ENCODE assay signal across 10 cellular contexts in genomic region chr3:169295126-169295525, GRCh38.
DNase-seq lines count a peak whose midpoint lies in the region; ATAC-seq, FAIRE-seq and TF ChIP-seq lines count a peak whose summit lies in the region.
"Had no signal": no experiment of that assay in that cellular context is flagged by ENCODE, and none has a peak within 500 bp of the region (broad histone marks: within the 10 kb centered on the region; RNA-seq: fewer than 3 reads in every experiment).

No MANE protein-coding gene starts in this region.

- peak; percentile 46 for FAIRE-seq in A204.1 (lab: Jason Lieb, UNC)

- CTCF ChIA-PET in RWPE1 (lab: Yijun Ruan, JAX), result no interaction called here

- H3K4me3 ChIP-seq in effector memory CD4-positive, alpha-beta T cell (ENCODE audit: insufficient read depth, low read depth, low read length, poor library complexity, severe bottlenecking), result no peak overlapping the region

- no peak overlapping the region for H3K27ac Mint-ChIP-seq in activated T-helper 17 cell treated with anti-CD3 and anti-CD28 coated beads, Interleukin-2, amount 50 U/mL, for 72 hours
- H3K27ac Mint-ChIP-seq: activated CD4-positive, alpha-beta T cell treated with anti-CD3 and anti-CD28 coated beads, Interleukin-2, amount 10 ng/mL, durations not matched to agents 24 days and 14 days had no signal

- H3K9me3 Mint-ChIP-seq in activated T-helper 17 cell treated with anti-CD3 and anti-CD28 coated beads, Interleukin-2, amount 50 U/mL, for 72 hours, result no peaks in the 10 kb centered on the region
- H3K9me3 Mint-ChIP-seq: activated CD4-positive, alpha-beta T cell treated with anti-CD3 and anti-CD28 coated beads, Interleukin-2, amount 10 ng/mL, durations not matched to agents 24 days and 14 days had no signal

- H3K36me3 Mint-ChIP-seq in activated T-helper 17 cell treated with anti-CD3 and anti-CD28 coated beads, Interleukin-2, amount 50 U/mL, for 72 hours (ENCODE audit: low read depth), result no peaks in the 10 kb centered on the region

- TF ChIP-seq CTCF in GM12874 (IDR thresholded peaks at IDR 0.05; ENCODE audit: insufficient read depth, low read depth, low read length), result peak; percentile 13; the same call in 1 of the 2 replicates
- peak; percentile 35; the same call in 1 of the 2 replicates for TF ChIP-seq CTCF in RWPE1 (conservative IDR thresholded peaks at IDR 0.05; ENCODE audit: low read depth)
- TF ChIP-seq CTCF in foreskin keratinocyte (conservative IDR thresholded peaks at IDR 0.05), result peak; percentile 67

- no peak overlapping the region for H3K4me3 Mint-ChIP-seq in activated T-helper 17 cell treated with anti-CD3 and anti-CD28 coated beads, Interleukin-2, amount 50 U/mL, for 72 hours
- H3K4me3 Mint-ChIP-seq: activated CD4-positive, alpha-beta T cell treated with anti-CD3 and anti-CD28 coated beads, Interleukin-2, amount 10 ng/mL, durations not matched to agents 24 days and 14 days had no signal

- H3K36me3 ChIP-seq in effector memory CD4-positive, alpha-beta T cell (ENCODE audit: control insufficient read depth, insufficient read depth, low read length), result no peaks in the 10 kb centered on the region

- DNase-seq in RWPE1 (ENCODE audit: low spot score) (peak; percentile 12), foreskin keratinocyte (no peak)
- no peak for DNase-seq in effector memory CD4-positive, alpha-beta T cell
- DNase-seq in effector CD8-positive, alpha-beta T cell (lab: John Stamatoyannopoulos, UW), result no peak
- DNase-seq in stimulated activated CD4-positive, alpha-beta T cell treated with anti-CD3 and anti-CD28 coated beads, Interleukin-15, amount 100 ng/mL, for 24 hours, result no peak
- DNase-seq: activated CD4-positive, alpha-beta T cell treated with anti-CD3 and anti-CD28 coated beads, Interleukin-2, amount 10 ng/mL, durations not matched to agents 24 days and 14 days; GF-D8 had no signal

- peaks cover 24% of the 10 kb centered on the region for H3K27me3 ChIP-seq in foreskin keratinocyte
- H3K27me3 ChIP-seq in effector memory CD4-positive, alpha-beta T cell (replicated peaks; ENCODE audit: control insufficient read depth, insufficient read depth, low read length, poor library complexity, severe bottlenecking), result no peaks in the 10 kb centered on the region

- POLR2A ChIA-PET in RWPE1 (lab: Yijun Ruan, JAX; ENCODE audit: low non-redundant PET), result no interaction called here

- H3K27ac ChIP-seq in RWPE1 (no peak overlapping the region), foreskin keratinocyte (no peak overlapping the region)
- H3K27ac ChIP-seq in effector memory CD4-positive, alpha-beta T cell (ENCODE audit: insufficient read depth, low read length, poor library complexity, severe bottlenecking), result no peak overlapping the region

- no peaks in the 10 kb centered on the region for H3K4me1 Mint-ChIP-seq in activated T-helper 17 cell treated with anti-CD3 and anti-CD28 coated beads, Interleukin-2, amount 50 U/mL, for 72 hours
- H3K4me1 Mint-ChIP-seq: activated CD4-positive, alpha-beta T cell treated with anti-CD3 and anti-CD28 coated beads, Interleukin-2, amount 10 ng/mL, durations not matched to agents 24 days and 14 days had no signal

- H3K27me3 Mint-ChIP-seq in activated T-helper 17 cell treated with anti-CD3 and anti-CD28 coated beads, Interleukin-2, amount 50 U/mL, for 72 hours, result peaks cover 10% of the 10 kb centered on the region

- no peak for ATAC-seq in foreskin keratinocyte
- ATAC-seq in activated T-helper 17 cell treated with anti-CD3 and anti-CD28 coated beads, Interleukin-2, amount 50 U/mL, for 72 hours (replicated peaks), result no peak

- H3K9me3 ChIP-seq in effector memory CD4-positive, alpha-beta T cell (ENCODE audit: control insufficient read depth, low read length), result no peaks in the 10 kb centered on the region

- H3K4me1 ChIP-seq in foreskin keratinocyte, result no peaks in the 10 kb centered on the region
- no peaks in the 10 kb centered on the region for H3K4me1 ChIP-seq in effector memory CD4-positive, alpha-beta T cell (ENCODE audit: control insufficient read depth, insufficient read depth, low read length, poor library complexity, severe bottlenecking)

Comparison
In these comparisons a context has a peak if more than half of its experiments do, and no peak if none do; other contexts are left out.
1. CTCF ChIP-seq: peak in every context shown above with its lines; median percentile 67 in foreskin keratinocyte; 35 in RWPE1; 13 in GM12874.